2 cellular contexts compared by ENCODE assay signal in the genomic region with DNA sequence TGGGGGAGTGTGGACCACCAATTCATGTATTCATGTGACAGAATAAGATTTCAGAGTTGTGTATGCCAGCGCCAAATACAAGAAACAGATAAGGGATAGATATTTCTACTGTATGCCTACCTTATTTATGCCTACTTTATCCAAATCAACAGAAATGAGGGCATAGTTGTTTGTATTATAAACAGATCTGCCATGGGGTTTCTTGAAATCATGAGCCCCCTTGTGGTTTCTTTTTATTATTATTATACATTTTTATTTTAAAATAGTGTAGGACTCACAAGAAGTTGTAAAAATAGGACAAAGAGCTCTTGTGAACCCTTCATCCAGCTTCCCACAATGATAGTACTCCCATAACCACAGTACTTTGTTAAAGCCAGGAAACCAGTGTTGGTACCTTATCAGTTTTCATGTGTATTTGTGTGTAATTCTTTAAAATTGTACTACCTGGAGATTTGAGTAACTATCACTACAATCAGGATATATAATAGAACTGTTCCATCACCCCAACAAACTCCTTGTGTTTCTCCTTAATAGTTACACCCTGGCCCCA.
TF ChIP-seq lines count a peak whose summit lies in the region.

No MANE protein-coding gene starts in this region.

TF ChIP-seq in A549, 52 proteins besides CTCF, POLR2A, EP300 and RAD21:
- TF ChIP-seq SMC3 (IDR thresholded peaks at IDR 0.05), result peak; percentile 13; the same call in 1 of the 3 replicates
- no peak for TF ChIP-seq HOXA7 (CRISPR knock-in tag; IDR thresholded peaks at IDR 0.05)

TF ChIP-seq in endothelial cell of umbilical vein, 7 proteins besides CTCF, POLR2A, EP300 and RAD21 (continued from another document):
- TF ChIP-seq FOS (IDR thresholded peaks at IDR 0.05; ENCODE audit: borderline replicate concordance, insufficient read depth, low read length), result no peak
- no peak for TF ChIP-seq GATA2 (IDR thresholded peaks at IDR 0.05; ENCODE audit: insufficient read depth, insufficient read length, low read depth, low read length)
- TF ChIP-seq JUN (IDR thresholded peaks at IDR 0.05; ENCODE audit: borderline replicate concordance, insufficient read depth, insufficient read length, low read depth), result no peak
- TF ChIP-seq, protein P1, sequence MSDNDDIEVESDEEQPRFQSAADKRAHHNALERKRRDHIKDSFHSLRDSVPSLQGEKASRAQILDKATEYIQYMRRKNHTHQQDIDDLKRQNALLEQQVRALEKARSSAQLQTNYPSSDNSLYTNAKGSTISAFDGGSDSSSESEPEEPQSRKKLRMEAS (IDR thresholded peaks at IDR 0.05; ENCODE audit: insufficient read depth, insufficient read length), result no peak
- no peak for TF ChIP-seq EZH2 (IDR thresholded peaks at IDR 0.05; ENCODE audit: borderline replicate concordance, low read depth, low read length, severe bottlenecking)
- TF ChIP-seq POLR2AphosphoS5 (IDR thresholded peaks at IDR 0.05; ENCODE audit: insufficient read depth, low read depth, low read length), result no peak
